8 cellular contexts compared by ENCODE assay signal in genomic region chr1:1399187-1399869, GRCh38. TPM values are rescaled to one million over a fixed set of nuclear protein-coding genes. Genes with fewer than 3 reads are reported as not detected.
DNase-seq lines count a peak whose midpoint lies in the region; ATAC-seq and TF ChIP-seq lines count a peak whose summit lies in the region.

Gene CCNL2, minus strand, starts transcription at chr1:1399335. Its CDS starts 29 bp downstream, at chr1:1399306.

- H3K36me3 Mint-ChIP-seq in progenitor cell of endocrine pancreas (ENCODE audit: insufficient read depth): peaks cover 25% of the 10 kb centered on the region

- H3K4me3 Mint-ChIP-seq in progenitor cell of endocrine pancreas (ENCODE audit: low read depth): peak within 1 kb of the TSS; percentile 89

- H3K4me1 Mint-ChIP-seq in progenitor cell of endocrine pancreas (ENCODE audit: low read depth): peaks cover 16% of the 10 kb centered on the region

- H3K27me3 Mint-ChIP-seq in progenitor cell of endocrine pancreas: no peaks in the 10 kb centered on the region

- no peaks in the 10 kb centered on the region for H3K9me3 Mint-ChIP-seq in progenitor cell of endocrine pancreas (ENCODE audit: low read depth)

- intact Hi-C loops in left cardiac atrium (cut with DNase I): no loop called here

- TF ChIP-seq CTCF in GM13976 (IDR thresholded peaks at IDR 0.05; ENCODE audit: borderline replicate concordance, control extremely low read depth, extremely low read depth, insufficient read depth, missing control alignments) (no peak), progenitor cell of endocrine pancreas (IDR thresholded peaks at IDR 0.05; ENCODE audit: unreplicated experiment) (peak; percentile 63)

- peak within 1 kb of the TSS; percentile 89 for H3K27ac Mint-ChIP-seq in progenitor cell of endocrine pancreas

- in situ Hi-C loops in GM13976 (cut with MboI; ENCODE audit: low sequenced_read_pairs, unreplicated experiment): no loop called here

- ATAC-seq in HG02870 (IDR thresholded peaks at IDR 0.05; ENCODE audit: unreplicated experiment) (peak; percentile 92), left cardiac atrium (peak; percentile 98)

- DNase-seq in GM13976 (ENCODE audit: low spot score) (peak; percentile 99), NCI-H146 (lab: John Stamatoyannopoulos, UW) (peak; percentile 94), T-helper 1 cell (peak; percentile 98 to 100 (median 99)), amniotic epithelial cell (ENCODE audit: low read depth) (peak; percentile 96), left cardiac atrium (peak; percentile 99), progenitor cell of endocrine pancreas (ENCODE audit: low spot score, unreplicated experiment) (peak; percentile 99), ureter (ENCODE audit: low spot score) (peak; percentile 99)

RNA-seq across cellular contexts. Expression of gene CCNL2, which starts in this region (rescaled TPM):
- total RNA-seq in left cardiac atrium (10 to 100 TPM; 56.0 to 89.0 TPM), progenitor cell of endocrine pancreas (381 and 386 TPM in 2 replicates), ureter (259 TPM)

Comparison
In these comparisons a context has a peak if more than half of its experiments do, and no peak if none do; other contexts are left out.
1. Peak in every context shown above with its lines: DNase-seq and ATAC-seq.